1 cellular context compared by ENCODE assay signal in the genomic region with DNA sequence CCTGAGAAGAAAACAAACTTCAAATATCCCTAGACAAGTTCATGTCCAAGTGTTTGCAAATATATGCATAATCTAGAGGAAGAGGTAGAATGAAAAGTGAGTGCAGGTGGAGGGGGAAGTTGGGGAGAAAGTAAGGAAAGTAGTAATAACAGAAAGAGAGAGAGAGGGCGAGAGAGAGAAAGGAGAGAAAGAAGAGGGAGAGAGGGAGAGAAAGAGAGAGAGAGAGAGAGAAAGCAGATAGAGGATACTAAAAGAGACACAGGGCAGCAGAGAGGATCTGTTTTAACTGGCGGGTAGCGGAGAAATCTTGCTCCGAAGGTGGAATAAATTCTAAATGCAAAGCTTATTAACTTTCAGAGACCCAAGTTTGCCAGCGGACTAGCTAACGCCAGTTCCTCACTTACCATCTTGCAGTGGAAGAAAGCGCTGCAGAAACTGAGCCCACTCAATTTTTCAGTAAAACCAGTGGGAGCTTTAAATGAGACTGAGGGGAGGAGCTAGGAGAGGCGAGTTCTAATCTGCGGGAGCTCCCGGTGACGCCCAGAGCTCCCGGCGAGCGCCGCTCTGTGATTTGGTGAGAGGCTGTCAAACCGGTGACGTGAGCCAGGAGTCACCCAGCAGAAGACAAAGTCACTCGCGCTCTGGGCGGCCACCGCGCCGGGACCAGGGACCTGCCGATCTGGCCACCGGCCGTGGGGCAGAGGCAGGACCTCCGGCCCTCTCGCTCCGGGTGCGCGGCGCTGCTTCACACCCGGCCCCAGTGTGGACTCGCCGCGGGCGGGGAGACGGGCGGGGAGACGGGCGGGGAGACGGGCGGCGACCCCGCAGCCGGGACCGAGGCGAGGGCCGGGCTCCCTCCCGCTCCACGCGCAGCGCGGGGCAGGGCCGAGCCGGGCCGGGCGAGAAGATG.
TF ChIP-seq lines count a peak whose summit lies in the region.

Gene GMNC (minus strand): TSS at position 486 of the 910 bp plus-strand sequence. CDS start 79 bp downstream, at position 407.

TF ChIP-seq in HepG2, 621 proteins besides CTCF, POLR2A, EP300 and RAD21 (continued from another document and continues in another):
- no peak for TF ChIP-seq ZNF558 (CRISPR knock-in tag; IDR thresholded peaks at IDR 0.05; ENCODE audit: borderline replicate concordance)
- 0 out of 2 replicates have a peak, but pooled peaks have one; percentile 26 for TF ChIP-seq MTA1 (CRISPR knock-in tag; IDR thresholded peaks at IDR 0.05; ENCODE audit: borderline replicate concordance)
- peak; percentile 67 for TF ChIP-seq NFYB (CRISPR knock-in tag; IDR thresholded peaks at IDR 0.05)
- TF ChIP-seq RFXANK (CRISPR knock-in tag; IDR thresholded peaks at IDR 0.05): 0 out of 2 replicates have a peak, but pooled peaks have one; percentile 63
- no peak for TF ChIP-seq ZNF720 (CRISPR knock-in tag; IDR thresholded peaks at IDR 0.05)
- no peak; the same call in 1 of the 2 replicates for TF ChIP-seq KDM5B (CRISPR knock-in tag; IDR thresholded peaks at IDR 0.05; ENCODE audit: borderline replicate concordance)
- TF ChIP-seq ZFP36L1 (CRISPR knock-in tag; IDR thresholded peaks at IDR 0.05): no peak
- no peak for TF ChIP-seq NR1H2 (CRISPR knock-in tag; IDR thresholded peaks at IDR 0.05; ENCODE audit: borderline replicate concordance, low read depth)
- TF ChIP-seq TBX2 (CRISPR knock-in tag; IDR thresholded peaks at IDR 0.05; ENCODE audit: borderline replicate concordance): 0 out of 2 replicates have a peak, but pooled peaks have one; percentile 21
- TF ChIP-seq HDAC2 (CRISPR knock-in tag; IDR thresholded peaks at IDR 0.05): no peak
- peak; percentile 31; the same call in 1 of the 2 replicates for TF ChIP-seq CREM (IDR thresholded peaks at IDR 0.05)
- TF ChIP-seq CREM (CRISPR knock-in tag; IDR thresholded peaks at IDR 0.05): no peak
- no peak for TF ChIP-seq TSC22D2 (CRISPR knock-in tag; IDR thresholded peaks at IDR 0.05; ENCODE audit: borderline replicate concordance)
- no peak for TF ChIP-seq ZBTB34 (CRISPR knock-in tag; IDR thresholded peaks at IDR 0.05)
- no peak for TF ChIP-seq ZNF18 (CRISPR knock-in tag; IDR thresholded peaks at IDR 0.05; ENCODE audit: insufficient replicate concordance)
- peak; percentile 52 for TF ChIP-seq XRCC5 (optimal IDR thresholded peaks at IDR 0.05; ENCODE audit: low read length)
- no peak for TF ChIP-seq SNAPC4 (CRISPR knock-in tag; IDR thresholded peaks at IDR 0.05)
- TF ChIP-seq UBTF (CRISPR knock-in tag; IDR thresholded peaks at IDR 0.05): peak; percentile 59; the same call in 1 of the 2 replicates
- no peak for TF ChIP-seq AHDC1 (CRISPR knock-in tag; IDR thresholded peaks at IDR 0.05; ENCODE audit: borderline replicate concordance)
- TF ChIP-seq, protein P1, sequence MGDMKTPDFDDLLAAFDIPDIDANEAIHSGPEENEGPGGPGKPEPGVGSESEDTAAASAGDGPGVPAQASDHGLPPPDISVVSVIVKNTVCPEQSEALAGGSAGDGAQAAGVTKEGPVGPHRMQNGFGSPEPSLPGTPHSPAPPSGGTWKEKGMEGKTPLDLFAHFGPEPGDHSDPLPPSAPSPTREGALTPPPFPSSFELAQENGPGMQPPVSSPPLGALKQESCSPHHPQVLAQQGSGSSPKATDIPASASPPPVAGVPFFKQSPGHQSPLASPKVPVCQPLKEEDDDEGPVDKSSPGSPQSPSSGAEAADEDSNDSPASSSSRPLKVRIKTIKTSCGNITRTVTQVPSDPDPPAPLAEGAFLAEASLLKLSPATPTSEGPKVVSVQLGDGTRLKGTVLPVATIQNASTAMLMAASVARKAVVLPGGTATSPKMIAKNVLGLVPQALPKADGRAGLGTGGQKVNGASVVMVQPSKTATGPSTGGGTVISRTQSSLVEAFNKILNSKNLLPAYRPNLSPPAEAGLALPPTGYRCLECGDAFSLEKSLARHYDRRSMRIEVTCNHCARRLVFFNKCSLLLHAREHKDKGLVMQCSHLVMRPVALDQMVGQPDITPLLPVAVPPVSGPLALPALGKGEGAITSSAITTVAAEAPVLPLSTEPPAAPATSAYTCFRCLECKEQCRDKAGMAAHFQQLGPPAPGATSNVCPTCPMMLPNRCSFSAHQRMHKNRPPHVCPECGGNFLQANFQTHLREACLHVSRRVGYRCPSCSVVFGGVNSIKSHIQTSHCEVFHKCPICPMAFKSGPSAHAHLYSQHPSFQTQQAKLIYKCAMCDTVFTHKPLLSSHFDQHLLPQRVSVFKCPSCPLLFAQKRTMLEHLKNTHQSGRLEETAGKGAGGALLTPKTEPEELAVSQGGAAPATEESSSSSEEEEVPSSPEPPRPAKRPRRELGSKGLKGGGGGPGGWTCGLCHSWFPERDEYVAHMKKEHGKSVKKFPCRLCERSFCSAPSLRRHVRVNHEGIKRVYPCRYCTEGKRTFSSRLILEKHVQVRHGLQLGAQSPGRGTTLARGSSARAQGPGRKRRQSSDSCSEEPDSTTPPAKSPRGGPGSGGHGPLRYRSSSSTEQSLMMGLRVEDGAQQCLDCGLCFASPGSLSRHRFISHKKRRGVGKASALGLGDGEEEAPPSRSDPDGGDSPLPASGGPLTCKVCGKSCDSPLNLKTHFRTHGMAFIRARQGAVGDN (CRISPR knock-in tag; IDR thresholded peaks at IDR 0.05): peak; percentile 35; the same call in 1 of the 2 replicates
- TF ChIP-seq TFAP4 (IDR thresholded peaks at IDR 0.05; ENCODE audit: borderline replicate concordance, low read depth): no peak
- no peak for TF ChIP-seq ZNF33B (CRISPR knock-in tag; IDR thresholded peaks at IDR 0.05)
- TF ChIP-seq RFX3 (CRISPR knock-in tag; IDR thresholded peaks at IDR 0.05): no peak
